Comparison of ENCODE assay signal across 8 cellular contexts in genomic region chr17:50170662-50171370, GRCh38. TPM values are rescaled to one million over a fixed set of nuclear protein-coding genes. Genes with fewer than 3 reads are reported as not detected.
A peak's percentile ranks its signal among the peaks of the same experiment; 100 is the strongest.
DNase-seq lines count a peak whose midpoint lies in the region; ATAC-seq and TF ChIP-seq lines count a peak whose summit lies in the region.
"Had no signal": no experiment of that assay in that cellular context is flagged by ENCODE, and none has a peak within 500 bp of the region (broad histone marks: within the 10 kb centered on the region; RNA-seq: fewer than 3 reads in every experiment).

No MANE protein-coding gene starts in this region.

- intact Hi-C loops in OCI-LY7 (cut with micrococcal nuclease; ENCODE audit: unreplicated experiment) = no loop called here

- BruUV-seq in OCI-LY7 (replicated peaks; lab: Mats Ljungman, UMichigan) = no TSS peak

- DNase-seq in RPMI7951 (ENCODE audit: low read depth) (peak; percentile 50), osteoblast (ENCODE audit: insufficient read length, low spot score, missing footprints) (peak; percentile 69), SK-N-DZ (ENCODE audit: low spot score) (no peak), OCI-LY7 (ENCODE audit: low spot score) (no peak), OCI-M1 (lab: John Stamatoyannopoulos, UW) (no peak)
- DNase-seq: mesendoderm had no signal

- peaks cover 15% of the 10 kb centered on the region for H3K4me1 ChIP-seq in osteoblast (ENCODE audit: insufficient read depth, low read length)
- peaks cover 17% of the 10 kb centered on the region for H3K4me1 ChIP-seq in OCI-LY7 (ENCODE audit: insufficient read depth, low read length, poor library complexity, severe bottlenecking)

- no peaks in the 10 kb centered on the region for H3K79me2 ChIP-seq in osteoblast (ENCODE audit: insufficient read depth, low read length)
- H3K79me2 ChIP-seq in OCI-LY7 (ENCODE audit: insufficient read depth, low read depth, low read length) = no peaks in the 10 kb centered on the region

- H3K4me2 ChIP-seq in osteoblast (ENCODE audit: insufficient read depth, low read length) = no peak overlapping the region
- no peak overlapping the region for H3K4me2 ChIP-seq in OCI-LY7 (ENCODE audit: low read length)

- no peak overlapping the region for H2AFZ ChIP-seq in osteoblast (ENCODE audit: low read length)
- H2AFZ ChIP-seq in OCI-LY7 (ENCODE audit: low read length) = no peak overlapping the region

- H3K4me3 ChIP-seq in osteoblast (ENCODE audit: insufficient read depth, low read length) (no peak overlapping the region), OCI-LY7 (ENCODE audit: low read depth, low read length, poor library complexity, severe bottlenecking) (no peak overlapping the region)

- TF ChIP-seq CTCF in osteoblast (IDR thresholded peaks at IDR 0.05; ENCODE audit: extremely low read depth, low read depth, low read length) (no peak), OCI-LY7 (conservative IDR thresholded peaks at IDR 0.05; ENCODE audit: low read length) (no peak)

- no peaks in the 10 kb centered on the region for H3K9me2 ChIP-seq in OCI-LY7 (ENCODE audit: insufficient read depth, low read length)

- CTCF ChIA-PET in OCI-LY7 (lab: Charles Lee; ENCODE audit: unreplicated experiment) = no interaction called here

- no peak overlapping the region for H3K27ac ChIP-seq in osteoblast (ENCODE audit: low read depth, low read length)
- no peak overlapping the region for H3K27ac ChIP-seq in OCI-LY7 (ENCODE audit: low read depth, low read length, poor library complexity, severe bottlenecking)

- H4K20me1 ChIP-seq in osteoblast (ENCODE audit: insufficient read depth, low read length) (no peaks in the 10 kb centered on the region), OCI-LY7 (ENCODE audit: insufficient read depth, low read length) (no peaks in the 10 kb centered on the region)

- ATAC-seq in GM18909 (IDR thresholded peaks at IDR 0.05; ENCODE audit: poor library complexity, unreplicated experiment) (peak; percentile 76), HG02642 (IDR thresholded peaks at IDR 0.05; ENCODE audit: poor library complexity, unreplicated experiment) (peak; percentile 71)

- H3K27me3 ChIP-seq in osteoblast (ENCODE audit: insufficient read depth, low read length) = no peaks in the 10 kb centered on the region

- no peaks in the 10 kb centered on the region for H3K9me3 ChIP-seq in osteoblast (ENCODE audit: low read depth, low read length)
- no peaks in the 10 kb centered on the region for H3K9me3 ChIP-seq in OCI-LY7 (ENCODE audit: low read length)

- peaks cover 4% of the 10 kb centered on the region for H3K36me3 ChIP-seq in osteoblast (ENCODE audit: insufficient read depth, low read length)
- H3K36me3 ChIP-seq in OCI-LY7 (ENCODE audit: insufficient read depth, low read length) = no peaks in the 10 kb centered on the region

- POLR2A ChIA-PET in OCI-LY7 (lab: Charles Lee) = no interaction called here

RNA-seq across cellular contexts. Expression of gene SGCA, which starts 5.0 kb away (rescaled TPM):
- total RNA-seq in RPMI7951 (2014; rRNA removed; shearing (Covaris generic)) = not detected in 2 replicates
- total RNA-seq in osteoblast = 0.29 TPM in 1 of 2 replicates, not detected in the other
- 5.8 and 7.2 TPM in 2 replicates for polyA plus RNA-seq in SK-N-DZ (2014; cell fraction: cytosol; rRNA removed)
- polyA plus RNA-seq in SK-N-DZ (2014; cell fraction: nucleus; rRNA removed) = 2.3 and 5.0 TPM in 2 replicates
- 0.57 TPM in 1 of 2 replicates, not detected in the other for total RNA-seq in OCI-LY7 (2014; rRNA removed; shearing (Covaris generic))
- 1.1 TPM in 1 of 2 replicates, not detected in the other for total RNA-seq in OCI-LY7 (2022)

RNA-seq across cellular contexts. Expression of gene PPP1R9B, which starts 20.3 kb away (rescaled TPM):
- 9.5 and 12.8 TPM in 2 replicates for total RNA-seq in RPMI7951 (2014; rRNA removed; shearing (Covaris generic))
- total RNA-seq in osteoblast (44.2 and 48.9 TPM in 2 replicates), OCI-LY7 (2022) (73.9 and 87.0 TPM in 2 replicates)
- polyA plus RNA-seq in SK-N-DZ (2014; cell fraction: cytosol; rRNA removed) = 13.1 and 25.6 TPM in 2 replicates
- 37.4 and 48.4 TPM in 2 replicates for polyA plus RNA-seq in SK-N-DZ (2014; cell fraction: nucleus; rRNA removed)
- 45.3 and 73.2 TPM in 2 replicates for total RNA-seq in OCI-LY7 (2014; rRNA removed; shearing (Covaris generic))

RNA-seq across cellular contexts. Expression of gene COL1A1, which starts 30.6 kb away (rescaled TPM):
- total RNA-seq in RPMI7951 (2014; rRNA removed; shearing (Covaris generic)) = 239 and 259 TPM in 2 replicates
- total RNA-seq in osteoblast (6,718 and 8,987 TPM in 2 replicates), OCI-LY7 (2022) (not detected in 2 replicates)
- 1.2 and 1.4 TPM in 2 replicates for polyA plus RNA-seq in SK-N-DZ (2014; cell fraction: cytosol; rRNA removed)
- 0.64 and 7.9 TPM in 2 replicates for polyA plus RNA-seq in SK-N-DZ (2014; cell fraction: nucleus; rRNA removed)
- total RNA-seq in OCI-LY7 (2014; rRNA removed; shearing (Covaris generic)) = not detected in 2 replicates

RNA-seq across cellular contexts. Expression of gene SAMD14, which starts 40.9 kb away (rescaled TPM):
- total RNA-seq in RPMI7951 (2014; rRNA removed; shearing (Covaris generic)) = 0.10 and 0.24 TPM in 2 replicates
- total RNA-seq in osteoblast = 2.5 and 2.7 TPM in 2 replicates
- polyA plus RNA-seq in SK-N-DZ (2014; cell fraction: cytosol; rRNA removed) = 24.3 and 33.6 TPM in 2 replicates
- polyA plus RNA-seq in SK-N-DZ (2014; cell fraction: nucleus; rRNA removed) = 64.8 and 91.0 TPM in 2 replicates
- total RNA-seq in OCI-LY7 (2014; rRNA removed; shearing (Covaris generic)) = not detected in 2 replicates
- 0.13 and 0.59 TPM in 2 replicates for total RNA-seq in OCI-LY7 (2022)

Comparison
In these comparisons a context has a peak if more than half of its experiments do, and no peak if none do; other contexts are left out.
1. DNase-seq: peak in RPMI7951 (single experiment) and osteoblast (single experiment); none in SK-N-DZ (single experiment), OCI-LY7 (single experiment) and OCI-M1 (single experiment).
2. RNA of gene COL1A1, which starts 30.6 kb away (total RNA-seq): 6,718 to 8,987 TPM in osteoblast and 239 to 259 TPM in RPMI7951; not detected in OCI-LY7; every median in the first group is over 100 times any median in the second.